ENCODE assay signal across 1 cellular context in the genomic region with DNA sequence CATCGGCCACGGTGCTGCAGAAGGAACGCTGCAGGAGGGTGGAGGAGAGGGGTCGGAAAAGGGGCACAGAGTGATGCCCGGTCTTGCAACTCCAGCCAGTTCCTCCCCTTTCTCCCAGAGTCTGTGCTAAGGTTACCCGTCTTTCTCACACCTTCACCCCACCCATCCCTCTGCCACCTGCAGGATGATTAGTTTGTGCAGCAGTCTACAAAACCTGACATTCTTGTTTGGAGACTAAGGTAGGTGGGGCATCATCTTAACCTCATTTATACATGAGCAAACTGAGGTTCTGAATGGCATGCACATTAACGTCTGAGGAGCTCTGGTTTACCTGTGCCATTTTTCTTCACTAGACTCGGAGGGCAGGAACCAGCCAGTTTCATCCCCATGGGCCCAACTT.
TF ChIP-seq lines count a peak whose summit lies in the region.

No MANE protein-coding gene starts in this region.

TF ChIP-seq in H1, 55 proteins besides CTCF, POLR2A, EP300 and RAD21:
- TF ChIP-seq HDAC2 (IDR thresholded peaks at IDR 0.05; ENCODE audit: borderline replicate concordance in 1 of 2, low read depth in 2 of 2, low read length in 2 of 2) (no peak), SUZ12 (IDR thresholded peaks at IDR 0.05; ENCODE audit: low read length) (no peak), SP1 (IDR thresholded peaks at IDR 0.05; ENCODE audit: low read depth, low read length) (no peak)
